ENCODE assay signal across 28 cellular contexts in genomic region chr16:73885319-73885718, GRCh38.
"Had no signal": no experiment of that assay in that cellular context is flagged by ENCODE, and none has a peak within 500 bp of the region (broad histone marks: within the 10 kb centered on the region; RNA-seq: fewer than 3 reads in every experiment).

No MANE protein-coding gene starts in this region.

- DNase-seq: islet precursor cell; left ventricle myocardium inferior; naive B cell; natural killer cell; nucleus accumbens; pancreas; posterior cingulate gyrus; retina; right cardiac atrium; stimulated activated CD4-positive, alpha-beta T cell treated with anti-CD3 and anti-CD28 coated beads, Interleukin-12 subunit alpha, Interleukin-12 subunit beta, amount 100 ng/mL, for 4 hours; stimulated activated CD4-positive, alpha-beta T cell treated with anti-CD3 and anti-CD28 coated beads, Interleukin-15, amount 100 ng/mL, for 24 hours; stimulated activated CD4-positive, alpha-beta T cell treated with anti-CD3 and anti-CD28 coated beads, Interleukin-2, amount 100 ng/mL, for 24 hours; stimulated activated CD4-positive, alpha-beta T cell treated with anti-CD3 and anti-CD28 coated beads, Interleukin-4, amount 100 ng/mL, for 1 hour; stimulated activated naive B cell treated with anti-CD40 and anti-IgM and Interleukin-4, amounts not matched to agents 10 μg/mL and 1 μg/mL and 100 μg/mL, for 72 hours; stimulated activated naive CD8-positive, alpha-beta T cell treated with anti-CD3 and anti-CD28 coated beads, Interleukin-15, Interleukin-2, amounts not matched to agents 100 U/mL and 50 U/mL, for 24 hours; stomach; testis; thyroid gland; trophoblast cell; upper lobe of right lung; uterus had no signal

- FAIRE-seq: pancreas had no signal

- H3K79me2 ChIP-seq: hepatocyte had no signal

- H3K27ac Mint-ChIP-seq: mesothelial cell of epicardium; naive B cell; natural killer cell; stimulated activated naive B cell treated with anti-CD40 and anti-IgM and Interleukin-4, amounts not matched to agents 10 μg/mL and 1 μg/mL and 100 μg/mL, for 72 hours had no signal

- H3K9me3 ChIP-seq: left ventricle myocardium inferior, pancreas, prostate gland, stomach, testis, thyroid gland, upper lobe of right lung, uterus had no signal

- H3K27ac ChIP-seq: hepatocyte, left ventricle myocardium inferior, pancreas, prostate gland, skin epidermis, stomach, testis, thyroid gland, upper lobe of right lung, uterus had no signal

- H3K4me3 Mint-ChIP-seq: mesothelial cell of epicardium; naive B cell; natural killer cell; neural crest cell; stimulated activated naive B cell treated with anti-CD40 and anti-IgM and Interleukin-4, amounts not matched to agents 10 μg/mL and 1 μg/mL and 100 μg/mL, for 72 hours had no signal

- ATAC-seq: natural killer cell; pancreas; right cardiac atrium; sciatic nerve; stimulated activated naive CD8-positive, alpha-beta T cell treated with anti-CD3 and anti-CD28 coated beads, Interleukin-15, Interleukin-2, amounts not matched to agents 100 U/mL and 50 U/mL, for 24 hours; upper lobe of right lung had no signal

- H3K36me3 Mint-ChIP-seq: mesothelial cell of epicardium; naive B cell; natural killer cell; stimulated activated naive B cell treated with anti-CD40 and anti-IgM and Interleukin-4, amounts not matched to agents 10 μg/mL and 1 μg/mL and 100 μg/mL, for 72 hours had no signal

- H3K4me1 ChIP-seq: pancreas, prostate gland, stomach, testis, thyroid gland, upper lobe of right lung, uterus had no signal

- H3K9me3 Mint-ChIP-seq: mesothelial cell of epicardium; natural killer cell; neural crest cell; stimulated activated naive B cell treated with anti-CD40 and anti-IgM and Interleukin-4, amounts not matched to agents 10 μg/mL and 1 μg/mL and 100 μg/mL, for 72 hours had no signal

- H2AFZ ChIP-seq: hepatocyte had no signal

- H3K27me3 ChIP-seq: thyroid gland, uterus had no signal

- H3K36me3 ChIP-seq: left ventricle myocardium inferior, pancreas, prostate gland, stomach, thyroid gland, upper lobe of right lung, uterus had no signal

- H3K4me2 ChIP-seq: hepatocyte had no signal

- H3K4me3 ChIP-seq: hepatocyte, left ventricle myocardium inferior, lung, pancreas, prostate gland, skin epidermis, stomach, testis, thyroid gland, upper lobe of right lung, uterus had no signal

- H3K4me1 Mint-ChIP-seq: naive B cell; natural killer cell; stimulated activated naive B cell treated with anti-CD40 and anti-IgM and Interleukin-4, amounts not matched to agents 10 μg/mL and 1 μg/mL and 100 μg/mL, for 72 hours had no signal
